In the genomic region with DNA sequence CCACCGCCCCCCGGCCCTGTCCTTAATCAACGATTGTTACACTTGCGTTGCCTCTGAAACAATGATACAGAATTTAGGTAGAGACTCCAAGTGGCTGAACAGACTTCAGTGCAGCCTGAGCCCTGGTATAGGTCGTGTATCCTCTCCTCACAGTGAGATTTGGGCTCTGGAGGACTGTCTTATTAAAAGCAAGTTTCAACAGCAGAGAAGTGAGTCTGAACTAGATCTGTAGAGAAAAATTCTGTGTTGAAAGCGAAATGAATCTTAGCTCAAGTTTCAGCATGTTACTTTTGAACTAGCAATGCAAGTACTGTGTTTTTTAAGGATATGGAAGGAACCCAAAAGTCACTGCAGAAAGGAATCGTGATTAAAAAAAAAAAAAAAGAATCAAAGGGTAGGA, we compare ENCODE assay signal across 14 cellular contexts.
A peak's percentile ranks its signal among the peaks of the same experiment; 100 is the strongest.
DNase-seq lines count a peak whose midpoint lies in the region; ATAC-seq, FAIRE-seq and TF ChIP-seq lines count a peak whose summit lies in the region.
"Had no signal": no experiment of that assay in that cellular context is flagged by ENCODE, and none has a peak within 500 bp of the region (broad histone marks: within the 10 kb centered on the region; RNA-seq: fewer than 3 reads in every experiment).

No MANE protein-coding gene starts in this region.

- H3K4me3 Mint-ChIP-seq in nephron: no peak overlapping the region
- H3K4me3 Mint-ChIP-seq: CD4-positive, alpha-beta memory T cell; H9 had no signal

- ATAC-seq in esophagus mucosa (peak; percentile 86), HG02970 (IDR thresholded peaks at IDR 0.05; ENCODE audit: low FRiP score, unreplicated experiment) (no peak), GM19455 (IDR thresholded peaks at IDR 0.05; ENCODE audit: unreplicated experiment) (no peak)
- ATAC-seq: A549, GM12878 had no signal

- intact Hi-C loops in posterior vena cava (cut with DNase I): loop anchor here in 1 of 2 donors (5.0 kb wide), 1 partner anchor 325 kb away; no protein-coding TSS in a partner anchor

- no peak for TF ChIP-seq CTCF in bronchial epithelial cell (IDR thresholded peaks at IDR 0.05; ENCODE audit: insufficient read depth, low read length, severe bottlenecking)
- no peak for TF ChIP-seq CTCF in nephron (IDR thresholded peaks at IDR 0.05; ENCODE audit: unreplicated experiment in 3 of 3)

- H3K36me3 ChIP-seq in bronchial epithelial cell (ENCODE audit: control insufficient read depth, insufficient read depth, low read length): no peaks in the 10 kb centered on the region
- H3K36me3 ChIP-seq: BE2C had no signal

- peaks cover 1% of the 10 kb centered on the region for H3K9me3 Mint-ChIP-seq in nephron

- DNase-seq in bronchial epithelial cell (ENCODE audit: low read depth) (peak; percentile 79), NCI-H1694 treated with DMSO at 0.1 percent for 48 hours (lab: John Stamatoyannopoulos, UW) (no peak), posterior vena cava (ENCODE audit: low spot score) (no peak)
- DNase-seq: BE2C; CD4-positive, alpha-beta memory T cell; DMS79; GOT3; H9 had no signal

- H3K27me3 ChIP-seq in bronchial epithelial cell (ENCODE audit: control insufficient read depth, insufficient read depth, low read length): no peaks in the 10 kb centered on the region

- H3K4me1 Mint-ChIP-seq in nephron: peaks cover 25% of the 10 kb centered on the region
- H3K4me1 Mint-ChIP-seq: CD4-positive, alpha-beta memory T cell had no signal

- H3K27me3 Mint-ChIP-seq in nephron (ENCODE audit: low read depth): no peaks in the 10 kb centered on the region

- peaks cover 1% of the 10 kb centered on the region for H3K36me3 Mint-ChIP-seq in nephron (ENCODE audit: low read depth)
- H3K36me3 Mint-ChIP-seq: CD4-positive, alpha-beta memory T cell had no signal

- peak; percentile 13 for FAIRE-seq in bronchial epithelial cell (lab: Jason Lieb, UNC)
- FAIRE-seq: A549, GM12878 had no signal

- H3K27ac Mint-ChIP-seq in nephron: peak overlapping the region; percentile 25 to 61 (median 49)
- H3K27ac Mint-ChIP-seq: CD4-positive, alpha-beta memory T cell; H9 had no signal

- no peak overlapping the region for H3K4me3 ChIP-seq in bronchial epithelial cell (ENCODE audit: low read depth, low read length)
- H3K4me3 ChIP-seq: A549, GM12878 had no signal
